ENCODE assay signal across 18 cellular contexts in the genomic region with DNA sequence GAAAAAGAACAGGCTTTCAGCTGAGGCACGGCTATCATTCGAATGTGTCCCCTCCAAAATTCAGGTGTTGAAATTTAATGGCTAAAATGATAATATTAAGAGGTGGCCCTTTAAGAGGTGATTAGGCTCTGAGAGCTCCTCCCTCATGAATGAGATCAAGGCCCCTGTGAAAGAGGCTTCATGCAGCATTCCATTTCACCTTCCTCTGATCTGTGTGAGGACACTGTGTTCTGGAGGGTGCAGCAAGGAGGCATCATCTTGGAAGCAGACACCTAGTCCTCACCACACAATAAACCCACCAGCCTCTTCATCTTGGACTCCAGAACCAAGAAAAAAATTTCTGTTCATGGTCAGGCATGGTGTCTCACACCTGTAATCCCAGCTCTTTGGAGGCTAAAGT. TPM values are rescaled to one million over a fixed set of nuclear protein-coding genes. Genes with fewer than 3 reads are reported as not detected.
DNase-seq lines count a peak whose midpoint lies in the region; ATAC-seq and TF ChIP-seq lines count a peak whose summit lies in the region.
"Had no signal": no experiment of that assay in that cellular context is flagged by ENCODE, and none has a peak within 500 bp of the region (broad histone marks: within the 10 kb centered on the region; RNA-seq: fewer than 3 reads in every experiment).

No MANE protein-coding gene starts in this region.

- H3K27me3 ChIP-seq in left ventricle myocardium inferior (ENCODE audit: low read depth) = peaks cover 5% of the 10 kb centered on the region
- H3K27me3 ChIP-seq in right atrium auricular region = no peaks in the 10 kb centered on the region

- no peaks in the 10 kb centered on the region for H3K36me3 ChIP-seq in left ventricle myocardium inferior
- no peaks in the 10 kb centered on the region for H3K36me3 ChIP-seq in right atrium auricular region
- H3K36me3 ChIP-seq: BE2C had no signal

- no peak for TF ChIP-seq CTCF in left ventricle myocardium inferior (IDR thresholded peaks at IDR 0.05; ENCODE audit: borderline replicate concordance)
- TF ChIP-seq CTCF in coronary artery (IDR thresholded peaks at IDR 0.05) = no peak
- TF ChIP-seq CTCF in right atrium auricular region (IDR thresholded peaks at IDR 0.05) = no peak
- TF ChIP-seq CTCF in type B pancreatic cell (conservative IDR thresholded peaks at IDR 0.05) = no peak
- TF ChIP-seq CTCF in natural killer cell (IDR thresholded peaks at IDR 0.05) = no peak

- DNase-seq in Right ventricle myocardium superior (no peak), left ventricle myocardium inferior (no peak), coronary artery (ENCODE audit: low spot score) (peak; percentile 26), right atrium auricular region (ENCODE audit: low spot score) (no peak), type B pancreatic cell (ENCODE audit: extremely low spot score, unreplicated experiment) (no peak), natural killer cell (no peak), cortex of kidney (lab: John Stamatoyannopoulos, UW) (no peak)
- DNase-seq: BE2C; CD4-positive, CD25-positive, alpha-beta regulatory T cell; CD8-positive, alpha-beta memory T cell; COR-L47; GDM1; GOT3; H7; HFFc6; IMR-90 had no signal

- peak overlapping the region; percentile 15 for H3K27ac Mint-ChIP-seq in type B pancreatic cell
- no peak overlapping the region for H3K27ac Mint-ChIP-seq in natural killer cell
- H3K27ac Mint-ChIP-seq: CD4-positive, CD25-positive, alpha-beta regulatory T cell; CD8-positive, alpha-beta memory T cell; HFFc6 had no signal

- H3K4me3 ChIP-seq in left ventricle myocardium inferior = no peak overlapping the region
- no peak overlapping the region for H3K4me3 ChIP-seq in coronary artery
- no peak overlapping the region for H3K4me3 ChIP-seq in right atrium auricular region

- no peak overlapping the region for H3K4me3 Mint-ChIP-seq in type B pancreatic cell
- no peak overlapping the region for H3K4me3 Mint-ChIP-seq in natural killer cell
- H3K4me3 Mint-ChIP-seq: CD4-positive, CD25-positive, alpha-beta regulatory T cell; CD8-positive, alpha-beta memory T cell; HFFc6 had no signal

- peak; percentile 48 for ATAC-seq in Right ventricle myocardium superior (ENCODE audit: poor library complexity)
- ATAC-seq in GM18858 (IDR thresholded peaks at IDR 0.05; ENCODE audit: unreplicated experiment) = no peak
- no peak for ATAC-seq in natural killer cell
- ATAC-seq: HCT116 had no signal

- intact Hi-C loops in Right ventricle myocardium superior (cut with DNase I) = no loop called here
- intact Hi-C loops in left ventricle myocardium inferior (cut with micrococcal nuclease) = no loop called here
- intact Hi-C loops in natural killer cell (cut with micrococcal nuclease) = no loop called here

- no peak overlapping the region for H3K27ac ChIP-seq in left ventricle myocardium inferior (replicated peaks)
- no peak overlapping the region for H3K27ac ChIP-seq in coronary artery
- H3K27ac ChIP-seq in right atrium auricular region = peak overlapping the region; percentile 5 to 46

- H3K4me1 Mint-ChIP-seq in type B pancreatic cell (ENCODE audit: unreplicated experiment) (peaks cover 31% of the 10 kb centered on the region), natural killer cell (peaks cover 8 to 15% of the 10 kb centered on the region in 2 donors)
- H3K4me1 Mint-ChIP-seq: CD4-positive, CD25-positive, alpha-beta regulatory T cell had no signal

- H3K36me3 Mint-ChIP-seq in type B pancreatic cell = no peaks in the 10 kb centered on the region
- no peaks in the 10 kb centered on the region for H3K36me3 Mint-ChIP-seq in natural killer cell
- H3K36me3 Mint-ChIP-seq: CD4-positive, CD25-positive, alpha-beta regulatory T cell; CD8-positive, alpha-beta memory T cell had no signal

- no peaks in the 10 kb centered on the region for H3K9me3 ChIP-seq in left ventricle myocardium inferior (replicated peaks)
- no peaks in the 10 kb centered on the region for H3K9me3 ChIP-seq in right atrium auricular region
- H3K9me3 ChIP-seq: BE2C had no signal

- no peaks in the 10 kb centered on the region for H3K27me3 Mint-ChIP-seq in type B pancreatic cell
- H3K27me3 Mint-ChIP-seq in natural killer cell (ENCODE audit: low read depth in 2 of 2) = peaks cover 0 to under 1% of the 10 kb centered on the region in 2 donors

- H3K4me1 ChIP-seq in left ventricle myocardium inferior (peaks cover 68% of the 10 kb centered on the region), right atrium auricular region (peaks cover 0 to 78% of the 10 kb centered on the region in 2 donors)
- H3K4me1 ChIP-seq: BE2C had no signal

- H3K9me3 Mint-ChIP-seq in type B pancreatic cell (no peaks in the 10 kb centered on the region), natural killer cell (no peaks in the 10 kb centered on the region)
- H3K9me3 Mint-ChIP-seq: CD4-positive, CD25-positive, alpha-beta regulatory T cell; CD8-positive, alpha-beta memory T cell; HFFc6 had no signal

RNA-seq across cellular contexts. Expression of a gene that starts 56.4 kb away (rescaled TPM):
- total RNA-seq in Right ventricle myocardium superior (131 TPM), left ventricle myocardium inferior (116 TPM), right atrium auricular region (100 to 1,000 TPM in 1 of 2 donors, 10 to 100 TPM in 1; 85.4 to 130 TPM), type B pancreatic cell (ENCODE audit: low replicate concordance) (12.6 and 19.2 TPM in 2 replicates), natural killer cell (not detected)
- total RNA-seq: CD4-positive, CD25-positive, alpha-beta regulatory T cell; IMR-90 had no signal

Comparison
In these comparisons a context has a peak if more than half of its experiments do, and no peak if none do; other contexts are left out.
1. H3K27ac ChIP-seq: peak in right atrium auricular region (2 of 2); none in left ventricle myocardium inferior (single experiment) and coronary artery (0 of 2).
2. RNA of a gene that starts 56.4 kb away (total RNA-seq): 131 TPM in Right ventricle myocardium superior (single experiment), 85.4 to 130 TPM in right atrium auricular region, 116 TPM in left ventricle myocardium inferior (single experiment) and 12.6 to 19.2 TPM in type B pancreatic cell; not detected in natural killer cell; every median in the first group is over 10 times any median in the second.